ENCODE assay signal across 25 cellular contexts in genomic region chr5:173025651-173026050, GRCh38. TPM values are rescaled to one million over a fixed set of nuclear protein-coding genes. Genes with fewer than 3 reads are reported as not detected.
DNase-seq lines count a peak whose midpoint lies in the region; ATAC-seq lines count a peak whose summit lies in the region.
"Had no signal": no experiment of that assay in that cellular context is flagged by ENCODE, and none has a peak within 500 bp of the region (broad histone marks: within the 10 kb centered on the region; RNA-seq: fewer than 3 reads in every experiment).

No MANE protein-coding gene starts in this region.

- peaks cover 8% of the 10 kb centered on the region for H3K36me3 Mint-ChIP-seq in activated naive CD8-positive, alpha-beta T cell
- peaks cover 32% of the 10 kb centered on the region for H3K36me3 Mint-ChIP-seq in activated naive CD8-positive, alpha-beta T cell treated with anti-CD3 and anti-CD28 coated beads, Interleukin-2, amount 50 U/mL, for 24 hours (ENCODE audit: low read depth)
- H3K36me3 Mint-ChIP-seq in T-helper 17 cell (ENCODE audit: low read depth), result no peaks in the 10 kb centered on the region

- peaks cover 16% of the 10 kb centered on the region for H3K4me1 Mint-ChIP-seq in activated naive CD8-positive, alpha-beta T cell (ENCODE audit: low read depth)
- peaks cover 6% of the 10 kb centered on the region for H3K4me1 Mint-ChIP-seq in activated naive CD8-positive, alpha-beta T cell treated with anti-CD3 and anti-CD28 coated beads, Interleukin-2, amount 50 U/mL, for 24 hours
- peaks cover 8% of the 10 kb centered on the region for H3K4me1 Mint-ChIP-seq in T-helper 17 cell
- H3K4me1 Mint-ChIP-seq: GM23338 had no signal

- H3K27ac Mint-ChIP-seq in activated naive CD8-positive, alpha-beta T cell, result peak overlapping the region; percentile 72
- no peak overlapping the region for H3K27ac Mint-ChIP-seq in activated naive CD8-positive, alpha-beta T cell treated with anti-CD3 and anti-CD28 coated beads, Interleukin-2, amount 50 U/mL, for 24 hours
- peak overlapping the region; percentile 82 for H3K27ac Mint-ChIP-seq in T-helper 17 cell
- H3K27ac Mint-ChIP-seq: activated CD4-positive, alpha-beta T cell treated with anti-CD3 and anti-CD28 coated beads, Interleukin-2, amount 10 ng/mL, durations not matched to agents 24 days and 14 days; activated CD8-positive, alpha-beta memory T cell treated with anti-CD3 and anti-CD28 coated beads, Interleukin-2, amount 10 ng/mL, durations not matched to agents 7 days and 5 days; activated naive CD8-positive, alpha-beta T cell treated with anti-CD3 and anti-CD28 coated beads, Interleukin-2, amount 10 ng/mL, durations not matched to agents 7 days and 5 days; activated T-helper 1 cell treated with anti-CD3 and anti-CD28 coated beads, Interleukin-12 subunit alpha, Interleukin-12 subunit beta, Interleukin-2, Interleukin-4 antibody, amounts not matched to agents 30 ng/mL and 10 ng/mL and 1 ng/mL, durations not matched to agents 14 hours and 24 hours and 36 hours; GM23338 had no signal

- H3K9me3 ChIP-seq in T-helper 17 cell (ENCODE audit: control insufficient read depth, low read length, poor library complexity, severe bottlenecking), result no peaks in the 10 kb centered on the region
- H3K9me3 ChIP-seq: left ventricle myocardium inferior, stomach had no signal

- no peaks in the 10 kb centered on the region for H3K27me3 Mint-ChIP-seq in activated naive CD8-positive, alpha-beta T cell
- H3K27me3 Mint-ChIP-seq in activated naive CD8-positive, alpha-beta T cell treated with anti-CD3 and anti-CD28 coated beads, Interleukin-2, amount 50 U/mL, for 24 hours, result no peaks in the 10 kb centered on the region
- no peaks in the 10 kb centered on the region for H3K27me3 Mint-ChIP-seq in T-helper 17 cell
- H3K27me3 Mint-ChIP-seq: activated CD4-positive, alpha-beta T cell treated with anti-CD3 and anti-CD28 coated beads, Interleukin-2, amount 10 ng/mL, durations not matched to agents 24 days and 14 days; activated CD8-positive, alpha-beta memory T cell treated with anti-CD3 and anti-CD28 coated beads, Interleukin-2, amount 10 ng/mL, durations not matched to agents 7 days and 5 days; activated naive CD8-positive, alpha-beta T cell treated with anti-CD3 and anti-CD28 coated beads, Interleukin-2, amount 10 ng/mL, durations not matched to agents 7 days and 5 days had no signal

- H3K9me3 Mint-ChIP-seq in activated naive CD8-positive, alpha-beta T cell (ENCODE audit: low read depth), result no peaks in the 10 kb centered on the region
- H3K9me3 Mint-ChIP-seq in activated naive CD8-positive, alpha-beta T cell treated with anti-CD3 and anti-CD28 coated beads, Interleukin-2, amount 50 U/mL, for 24 hours, result no peaks in the 10 kb centered on the region
- H3K9me3 Mint-ChIP-seq: activated CD4-positive, alpha-beta T cell treated with anti-CD3 and anti-CD28 coated beads, Interleukin-2, amount 10 ng/mL, durations not matched to agents 24 days and 14 days; activated naive CD8-positive, alpha-beta T cell treated with anti-CD3 and anti-CD28 coated beads, Interleukin-2, amount 10 ng/mL, durations not matched to agents 7 days and 5 days; activated T-helper 1 cell treated with anti-CD3 and anti-CD28 coated beads, Interleukin-12 subunit alpha, Interleukin-12 subunit beta, Interleukin-2, Interleukin-4 antibody, amounts not matched to agents 30 ng/mL and 10 ng/mL and 1 ng/mL, durations not matched to agents 14 hours and 24 hours and 36 hours; GM23338 had no signal

- ATAC-seq in activated naive CD8-positive, alpha-beta T cell treated with anti-CD3 and anti-CD28 coated beads, Interleukin-2, amount 50 U/mL, for 24 hours, result no peak
- ATAC-seq in T-helper 17 cell (no peak), HG02642 (IDR thresholded peaks at IDR 0.05; ENCODE audit: poor library complexity, unreplicated experiment) (no peak)
- ATAC-seq: activated CD8-positive, alpha-beta memory T cell treated with anti-CD3 and anti-CD28 coated beads, Interleukin-2, amount 10 ng/mL, durations not matched to agents 7 days and 5 days; GM23338 had no signal

- DNase-seq in activated naive CD8-positive, alpha-beta T cell treated with anti-CD3 and anti-CD28 coated beads, Interleukin-2, amount 50 U/mL, for 24 hours, result no peak
- DNase-seq in T-helper 17 cell (no peak), glomerular visceral epithelial cell (ENCODE audit: extremely low spot score) (peak; percentile 41), NCI-H1694 (lab: John Stamatoyannopoulos, UW) (no peak)
- DNase-seq in activated CD4-positive, alpha-beta T cell treated with anti-CD3 and anti-CD28 coated beads, Interleukin-2, amount 50 U/mL, for 48 hours, result no peak
- DNase-seq: ACHN; activated CD4-positive, alpha-beta T cell treated with anti-CD3 and anti-CD28 coated beads, Interleukin-2, amount 10 ng/mL, durations not matched to agents 24 days and 14 days; activated CD8-positive, alpha-beta memory T cell treated with anti-CD3 and anti-CD28 coated beads, Interleukin-2, amount 10 ng/mL, durations not matched to agents 7 days and 5 days; activated naive CD8-positive, alpha-beta T cell treated with anti-CD3 and anti-CD28 coated beads, Interleukin-2, amount 10 ng/mL, durations not matched to agents 7 days and 5 days; caudate nucleus; DMS79 treated with DMSO at 0.1 percent for 48 hours; erythroblast; left ventricle myocardium inferior; mesendoderm; NCI-H1092; NCI-H1694 treated with DMSO at 0.1 percent for 48 hours; stimulated activated CD4-positive, alpha-beta T cell treated with anti-CD3 and anti-CD28 coated beads, Interleukin-1b, Interleukin-23, amount 100 ng/mL, for 48 hours; stomach; SW 1271; T1000; WERI-Rb-1 had no signal

- no peak overlapping the region for H3K4me3 Mint-ChIP-seq in activated naive CD8-positive, alpha-beta T cell
- no peak overlapping the region for H3K4me3 Mint-ChIP-seq in activated naive CD8-positive, alpha-beta T cell treated with anti-CD3 and anti-CD28 coated beads, Interleukin-2, amount 50 U/mL, for 24 hours
- H3K4me3 Mint-ChIP-seq in T-helper 17 cell, result no peak overlapping the region
- H3K4me3 Mint-ChIP-seq: activated CD4-positive, alpha-beta T cell treated with anti-CD3 and anti-CD28 coated beads, Interleukin-2, amount 10 ng/mL, durations not matched to agents 24 days and 14 days; activated CD8-positive, alpha-beta memory T cell treated with anti-CD3 and anti-CD28 coated beads, Interleukin-2, amount 10 ng/mL, durations not matched to agents 7 days and 5 days; activated naive CD8-positive, alpha-beta T cell treated with anti-CD3 and anti-CD28 coated beads, Interleukin-2, amount 10 ng/mL, durations not matched to agents 7 days and 5 days; activated T-helper 1 cell treated with anti-CD3 and anti-CD28 coated beads, Interleukin-12 subunit alpha, Interleukin-12 subunit beta, Interleukin-2, Interleukin-4 antibody, amounts not matched to agents 30 ng/mL and 10 ng/mL and 1 ng/mL, durations not matched to agents 14 hours and 24 hours and 36 hours; GM23338 had no signal

RNA-seq across cellular contexts. Expression of gene CREBRF, which starts 30.5 kb away (rescaled TPM):
- total RNA-seq in T-helper 17 cell, result 100 to 1,000 TPM in 1 of 2 donors, 10 to 100 TPM in 1; 93.8 to 110 TPM

RNA-seq across cellular contexts. Expression of gene ATP6V0E1, which starts 42.1 kb away (rescaled TPM):
- total RNA-seq in T-helper 17 cell, result 100 to 1,000 TPM; 102 to 104 TPM
